Comparison of ENCODE assay signal across 8 cellular contexts in the genomic region with DNA sequence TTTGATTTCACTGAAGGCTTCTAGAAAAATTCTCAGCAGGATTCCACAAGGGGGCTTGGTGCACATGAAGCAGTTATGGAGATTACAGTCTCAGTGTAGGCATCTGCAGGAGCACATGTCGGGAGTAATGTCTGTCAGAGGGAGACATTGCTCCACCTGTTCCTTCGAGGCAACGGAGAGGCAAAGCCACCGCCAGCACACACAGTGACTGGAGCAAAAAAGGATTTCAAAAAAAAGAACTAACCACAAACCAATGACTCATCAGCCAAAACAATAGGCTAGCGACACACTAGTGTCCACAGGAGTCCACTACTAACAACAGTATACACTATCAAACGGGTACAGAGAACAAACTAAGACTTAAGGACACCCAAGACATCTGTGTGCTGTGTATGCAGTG.
DNase-seq lines count a peak whose midpoint lies in the region; ATAC-seq lines count a peak whose summit lies in the region.

No MANE protein-coding gene starts in this region.

- peaks cover 0 to 6% (median 2%) of the 10 kb centered on the region in 4 donors for H3K4me1 Mint-ChIP-seq in CD4-positive, CD25-positive, alpha-beta regulatory T cell

- no peak overlapping the region for H3K4me3 Mint-ChIP-seq in CD4-positive, CD25-positive, alpha-beta regulatory T cell

- H3K27ac ChIP-seq in CD4-positive, CD25-positive, alpha-beta regulatory T cell (ENCODE audit: insufficient read depth, low read length, poor library complexity, severe bottlenecking) = no peak overlapping the region

- H3K36me3 ChIP-seq in CD4-positive, CD25-positive, alpha-beta regulatory T cell (ENCODE audit: control insufficient read depth, insufficient read depth, low read length) = peaks cover 75% of the 10 kb centered on the region
- peaks cover 74% of the 10 kb centered on the region for H3K36me3 ChIP-seq in adipocyte (ENCODE audit: control insufficient read depth, insufficient read depth, low read length, severe bottlenecking)

- ATAC-seq in CD4-positive, CD25-positive, alpha-beta regulatory T cell (ENCODE audit: low read depth in 2 of 2) = no peak
- no peak for ATAC-seq in HG03175 (IDR thresholded peaks at IDR 0.05; ENCODE audit: unreplicated experiment)
- ATAC-seq in HG03139 (IDR thresholded peaks at IDR 0.05; ENCODE audit: unreplicated experiment) = no peak
- no peak for ATAC-seq in HG03521 (IDR thresholded peaks at IDR 0.05; ENCODE audit: unreplicated experiment)

- no peaks in the 10 kb centered on the region for H3K4me1 ChIP-seq in CD4-positive, CD25-positive, alpha-beta regulatory T cell (ENCODE audit: control insufficient read depth, insufficient read depth, low read length, poor library complexity, severe bottlenecking)
- H3K4me1 ChIP-seq in adipocyte (ENCODE audit: control insufficient read depth, insufficient read depth, low read length) = peaks cover 6% of the 10 kb centered on the region

- in situ Hi-C loops in KBM-7 (cut with MboI; ENCODE audit: low pct_unique_long_range_greater_than_20kb, low sequenced_read_pairs) = no loop called here

- peak overlapping the region in 2 of 3 donors; percentile 13 to 63 for H3K27ac Mint-ChIP-seq in CD4-positive, CD25-positive, alpha-beta regulatory T cell

- H3K9ac ChIP-seq in adipocyte (ENCODE audit: low read length) = no peak overlapping the region

- H3K27me3 ChIP-seq in CD4-positive, CD25-positive, alpha-beta regulatory T cell (ENCODE audit: control insufficient read depth, insufficient read depth, low read length) = no peaks in the 10 kb centered on the region
- H3K27me3 ChIP-seq in adipocyte (replicated peaks; ENCODE audit: control insufficient read depth, insufficient read depth, low read length) = no peaks in the 10 kb centered on the region

- H3K4me3 ChIP-seq in CD4-positive, CD25-positive, alpha-beta regulatory T cell (ENCODE audit: low read depth, low read length) = no peak overlapping the region
- no peak overlapping the region for H3K4me3 ChIP-seq in adipocyte (ENCODE audit: low read length)

- no peaks in the 10 kb centered on the region for H3K27me3 Mint-ChIP-seq in CD4-positive, CD25-positive, alpha-beta regulatory T cell

- no peaks in the 10 kb centered on the region for H3K9me3 Mint-ChIP-seq in CD4-positive, CD25-positive, alpha-beta regulatory T cell

- H3K9me3 ChIP-seq in CD4-positive, CD25-positive, alpha-beta regulatory T cell (ENCODE audit: control insufficient read depth in 2 of 2, low read length in 2 of 2) = no peaks in the 10 kb centered on the region
- no peaks in the 10 kb centered on the region for H3K9me3 ChIP-seq in adipocyte (ENCODE audit: control insufficient read depth, low read length)

- DNase-seq in CD4-positive, CD25-positive, alpha-beta regulatory T cell = no peak
- DNase-seq in KBM-7 (peak; percentile 86), adipocyte (ENCODE audit: low read depth) (peak; percentile 60), kidney tubule cell (ENCODE audit: low spot score) (peak; percentile 79)
- DNase-seq in activated effector memory CD4-positive, alpha-beta T cell treated with Interleukin-2 at 50 U/mL for 16 hours = no peak

- H3K36me3 Mint-ChIP-seq in CD4-positive, CD25-positive, alpha-beta regulatory T cell = peaks cover 48% of the 10 kb centered on the region

Comparison
In these comparisons a context has a peak if more than half of its experiments do, and no peak if none do; other contexts are left out.
1. DNase-seq: peak in KBM-7 (single experiment), adipocyte (single experiment) and kidney tubule cell (single experiment); none in CD4-positive, CD25-positive, alpha-beta regulatory T cell (0 of 3) and activated effector memory CD4-positive, alpha-beta T cell treated with Interleukin-2 at 50 U/mL for 16 hours (single experiment).